In the genomic region with DNA sequence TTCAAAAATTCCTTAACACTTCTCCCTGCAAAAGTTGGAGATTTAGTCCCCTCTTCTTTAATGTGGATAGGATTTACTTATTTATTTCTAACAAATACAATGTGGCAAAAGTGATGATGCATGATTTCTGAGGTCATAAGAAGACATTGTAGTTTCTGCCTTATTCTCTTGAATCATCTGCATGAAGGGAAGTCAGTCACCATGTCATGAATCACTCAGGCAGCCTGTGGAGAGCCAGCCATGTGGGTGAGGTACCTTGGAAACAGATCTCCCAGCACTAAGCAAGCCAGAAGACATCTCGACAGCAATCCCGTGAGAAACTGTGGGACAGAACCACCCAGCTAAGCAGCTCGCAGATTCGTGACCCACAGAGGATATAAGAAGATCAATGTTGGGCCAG, we compare ENCODE assay signal across 1 cellular context.
TF ChIP-seq lines count a peak whose summit lies in the region.

No MANE protein-coding gene starts in this region.

TF ChIP-seq in K562, 482 proteins besides CTCF, POLR2A, EP300 and RAD21 (continued from another document):
- TF ChIP-seq, protein P1, sequence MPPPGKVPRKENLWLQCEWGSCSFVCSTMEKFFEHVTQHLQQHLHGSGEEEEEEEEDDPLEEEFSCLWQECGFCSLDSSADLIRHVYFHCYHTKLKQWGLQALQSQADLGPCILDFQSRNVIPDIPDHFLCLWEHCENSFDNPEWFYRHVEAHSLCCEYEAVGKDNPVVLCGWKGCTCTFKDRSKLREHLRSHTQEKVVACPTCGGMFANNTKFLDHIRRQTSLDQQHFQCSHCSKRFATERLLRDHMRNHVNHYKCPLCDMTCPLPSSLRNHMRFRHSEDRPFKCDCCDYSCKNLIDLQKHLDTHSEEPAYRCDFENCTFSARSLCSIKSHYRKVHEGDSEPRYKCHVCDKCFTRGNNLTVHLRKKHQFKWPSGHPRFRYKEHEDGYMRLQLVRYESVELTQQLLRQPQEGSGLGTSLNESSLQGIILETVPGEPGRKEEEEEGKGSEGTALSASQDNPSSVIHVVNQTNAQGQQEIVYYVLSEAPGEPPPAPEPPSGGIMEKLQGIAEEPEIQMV (tag; conservative IDR thresholded peaks at IDR 0.05; ENCODE audit: low read depth): no peak
- TF ChIP-seq MEIS2 (IDR thresholded peaks at IDR 0.05; ENCODE audit: partially characterized antibody): peak; percentile 48
- no peak for TF ChIP-seq TEAD2 (tag; IDR thresholded peaks at IDR 0.05)
- TF ChIP-seq, protein P2, sequence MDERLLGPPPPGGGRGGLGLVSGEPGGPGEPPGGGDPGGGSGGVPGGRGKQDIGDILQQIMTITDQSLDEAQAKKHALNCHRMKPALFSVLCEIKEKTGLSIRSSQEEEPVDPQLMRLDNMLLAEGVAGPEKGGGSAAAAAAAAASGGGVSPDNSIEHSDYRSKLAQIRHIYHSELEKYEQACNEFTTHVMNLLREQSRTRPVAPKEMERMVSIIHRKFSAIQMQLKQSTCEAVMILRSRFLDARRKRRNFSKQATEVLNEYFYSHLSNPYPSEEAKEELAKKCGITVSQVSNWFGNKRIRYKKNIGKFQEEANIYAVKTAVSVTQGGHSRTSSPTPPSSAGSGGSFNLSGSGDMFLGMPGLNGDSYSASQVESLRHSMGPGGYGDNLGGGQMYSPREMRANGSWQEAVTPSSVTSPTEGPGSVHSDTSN (CRISPR knock-in tag; IDR thresholded peaks at IDR 0.05; ENCODE audit: low read depth): no peak
- TF ChIP-seq, protein P2 (tag; conservative IDR thresholded peaks at IDR 0.05; ENCODE audit: low read depth): 0 out of 2 replicates have a peak, but pooled peaks have one; percentile 24
- TF ChIP-seq, protein P3, sequence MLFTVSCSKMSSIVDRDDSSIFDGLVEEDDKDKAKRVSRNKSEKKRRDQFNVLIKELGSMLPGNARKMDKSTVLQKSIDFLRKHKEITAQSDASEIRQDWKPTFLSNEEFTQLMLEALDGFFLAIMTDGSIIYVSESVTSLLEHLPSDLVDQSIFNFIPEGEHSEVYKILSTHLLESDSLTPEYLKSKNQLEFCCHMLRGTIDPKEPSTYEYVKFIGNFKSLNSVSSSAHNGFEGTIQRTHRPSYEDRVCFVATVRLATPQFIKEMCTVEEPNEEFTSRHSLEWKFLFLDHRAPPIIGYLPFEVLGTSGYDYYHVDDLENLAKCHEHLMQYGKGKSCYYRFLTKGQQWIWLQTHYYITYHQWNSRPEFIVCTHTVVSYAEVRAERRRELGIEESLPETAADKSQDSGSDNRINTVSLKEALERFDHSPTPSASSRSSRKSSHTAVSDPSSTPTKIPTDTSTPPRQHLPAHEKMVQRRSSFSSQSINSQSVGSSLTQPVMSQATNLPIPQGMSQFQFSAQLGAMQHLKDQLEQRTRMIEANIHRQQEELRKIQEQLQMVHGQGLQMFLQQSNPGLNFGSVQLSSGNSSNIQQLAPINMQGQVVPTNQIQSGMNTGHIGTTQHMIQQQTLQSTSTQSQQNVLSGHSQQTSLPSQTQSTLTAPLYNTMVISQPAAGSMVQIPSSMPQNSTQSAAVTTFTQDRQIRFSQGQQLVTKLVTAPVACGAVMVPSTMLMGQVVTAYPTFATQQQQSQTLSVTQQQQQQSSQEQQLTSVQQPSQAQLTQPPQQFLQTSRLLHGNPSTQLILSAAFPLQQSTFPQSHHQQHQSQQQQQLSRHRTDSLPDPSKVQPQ (CRISPR knock-in tag; IDR thresholded peaks at IDR 0.05; ENCODE audit: borderline replicate concordance): no peak
- no peak for TF ChIP-seq NFIC (IDR thresholded peaks at IDR 0.05)
- no peak for TF ChIP-seq GTF2E2 (tag; IDR thresholded peaks at IDR 0.05)
- TF ChIP-seq FOXA3 (CRISPR knock-in tag; conservative IDR thresholded peaks at IDR 0.05 in 1 of 2, IDR thresholded peaks at IDR 0.05 in 1 of 2): no peak
- TF ChIP-seq NFE2L1 (tag; IDR thresholded peaks at IDR 0.05; ENCODE audit: borderline replicate concordance, low read depth): no peak
- no peak for TF ChIP-seq RHOXF2B (CRISPR knock-in tag; conservative IDR thresholded peaks at IDR 0.05)
- TF ChIP-seq PHF8 (IDR thresholded peaks at IDR 0.05; ENCODE audit: borderline replicate concordance, low read length): no peak
- TF ChIP-seq, protein P4, sequence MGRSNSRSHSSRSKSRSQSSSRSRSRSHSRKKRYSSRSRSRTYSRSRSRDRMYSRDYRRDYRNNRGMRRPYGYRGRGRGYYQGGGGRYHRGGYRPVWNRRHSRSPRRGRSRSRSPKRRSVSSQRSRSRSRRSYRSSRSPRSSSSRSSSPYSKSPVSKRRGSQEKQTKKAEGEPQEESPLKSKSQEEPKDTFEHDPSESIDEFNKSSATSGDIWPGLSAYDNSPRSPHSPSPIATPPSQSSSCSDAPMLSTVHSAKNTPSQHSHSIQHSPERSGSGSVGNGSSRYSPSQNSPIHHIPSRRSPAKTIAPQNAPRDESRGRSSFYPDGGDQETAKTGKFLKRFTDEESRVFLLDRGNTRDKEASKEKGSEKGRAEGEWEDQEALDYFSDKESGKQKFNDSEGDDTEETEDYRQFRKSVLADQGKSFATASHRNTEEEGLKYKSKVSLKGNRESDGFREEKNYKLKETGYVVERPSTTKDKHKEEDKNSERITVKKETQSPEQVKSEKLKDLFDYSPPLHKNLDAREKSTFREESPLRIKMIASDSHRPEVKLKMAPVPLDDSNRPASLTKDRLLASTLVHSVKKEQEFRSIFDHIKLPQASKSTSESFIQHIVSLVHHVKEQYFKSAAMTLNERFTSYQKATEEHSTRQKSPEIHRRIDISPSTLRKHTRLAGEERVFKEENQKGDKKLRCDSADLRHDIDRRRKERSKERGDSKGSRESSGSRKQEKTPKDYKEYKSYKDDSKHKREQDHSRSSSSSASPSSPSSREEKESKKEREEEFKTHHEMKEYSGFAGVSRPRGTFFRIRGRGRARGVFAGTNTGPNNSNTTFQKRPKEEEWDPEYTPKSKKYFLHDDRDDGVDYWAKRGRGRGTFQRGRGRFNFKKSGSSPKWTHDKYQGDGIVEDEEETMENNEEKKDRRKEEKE (IDR thresholded peaks at IDR 0.05; ENCODE audit: borderline replicate concordance in 1 of 2, control insufficient read depth in 1 of 2, low read depth in 2 of 2, low read length in 1 of 2): no peak
- TF ChIP-seq ZNF316 (IDR thresholded peaks at IDR 0.05): peak; percentile 74
- TF ChIP-seq FOSL1 (tag; conservative IDR thresholded peaks at IDR 0.05): no peak
- no peak for TF ChIP-seq PTTG1 (tag; IDR thresholded peaks at IDR 0.05; ENCODE audit: low read depth)
- TF ChIP-seq ESRRA (IDR thresholded peaks at IDR 0.05; ENCODE audit: borderline replicate concordance, low read depth): no peak
- no peak for TF ChIP-seq HIVEP1 (CRISPR knock-in tag; IDR thresholded peaks at IDR 0.05)
- TF ChIP-seq CTBP1 (IDR thresholded peaks at IDR 0.05; ENCODE audit: borderline replicate concordance): no peak
- TF ChIP-seq ZNF79 (CRISPR knock-in tag; IDR thresholded peaks at IDR 0.05; ENCODE audit: low read depth): no peak
- TF ChIP-seq C11orf30 (IDR thresholded peaks at IDR 0.05; ENCODE audit: low read depth): peak; percentile 41; the same call in 1 of the 2 replicates
- no peak for TF ChIP-seq ELF2 (CRISPR knock-in tag; IDR thresholded peaks at IDR 0.05)
- no peak for TF ChIP-seq ARHGAP35 (IDR thresholded peaks at IDR 0.05; ENCODE audit: partially characterized antibody)
- TF ChIP-seq EHMT2 (IDR thresholded peaks at IDR 0.05): no peak
- no peak for TF ChIP-seq TGIF2 (CRISPR knock-in tag; IDR thresholded peaks at IDR 0.05)
- TF ChIP-seq ERF (CRISPR knock-in tag; IDR thresholded peaks at IDR 0.05): no peak
- TF ChIP-seq, protein P5, sequence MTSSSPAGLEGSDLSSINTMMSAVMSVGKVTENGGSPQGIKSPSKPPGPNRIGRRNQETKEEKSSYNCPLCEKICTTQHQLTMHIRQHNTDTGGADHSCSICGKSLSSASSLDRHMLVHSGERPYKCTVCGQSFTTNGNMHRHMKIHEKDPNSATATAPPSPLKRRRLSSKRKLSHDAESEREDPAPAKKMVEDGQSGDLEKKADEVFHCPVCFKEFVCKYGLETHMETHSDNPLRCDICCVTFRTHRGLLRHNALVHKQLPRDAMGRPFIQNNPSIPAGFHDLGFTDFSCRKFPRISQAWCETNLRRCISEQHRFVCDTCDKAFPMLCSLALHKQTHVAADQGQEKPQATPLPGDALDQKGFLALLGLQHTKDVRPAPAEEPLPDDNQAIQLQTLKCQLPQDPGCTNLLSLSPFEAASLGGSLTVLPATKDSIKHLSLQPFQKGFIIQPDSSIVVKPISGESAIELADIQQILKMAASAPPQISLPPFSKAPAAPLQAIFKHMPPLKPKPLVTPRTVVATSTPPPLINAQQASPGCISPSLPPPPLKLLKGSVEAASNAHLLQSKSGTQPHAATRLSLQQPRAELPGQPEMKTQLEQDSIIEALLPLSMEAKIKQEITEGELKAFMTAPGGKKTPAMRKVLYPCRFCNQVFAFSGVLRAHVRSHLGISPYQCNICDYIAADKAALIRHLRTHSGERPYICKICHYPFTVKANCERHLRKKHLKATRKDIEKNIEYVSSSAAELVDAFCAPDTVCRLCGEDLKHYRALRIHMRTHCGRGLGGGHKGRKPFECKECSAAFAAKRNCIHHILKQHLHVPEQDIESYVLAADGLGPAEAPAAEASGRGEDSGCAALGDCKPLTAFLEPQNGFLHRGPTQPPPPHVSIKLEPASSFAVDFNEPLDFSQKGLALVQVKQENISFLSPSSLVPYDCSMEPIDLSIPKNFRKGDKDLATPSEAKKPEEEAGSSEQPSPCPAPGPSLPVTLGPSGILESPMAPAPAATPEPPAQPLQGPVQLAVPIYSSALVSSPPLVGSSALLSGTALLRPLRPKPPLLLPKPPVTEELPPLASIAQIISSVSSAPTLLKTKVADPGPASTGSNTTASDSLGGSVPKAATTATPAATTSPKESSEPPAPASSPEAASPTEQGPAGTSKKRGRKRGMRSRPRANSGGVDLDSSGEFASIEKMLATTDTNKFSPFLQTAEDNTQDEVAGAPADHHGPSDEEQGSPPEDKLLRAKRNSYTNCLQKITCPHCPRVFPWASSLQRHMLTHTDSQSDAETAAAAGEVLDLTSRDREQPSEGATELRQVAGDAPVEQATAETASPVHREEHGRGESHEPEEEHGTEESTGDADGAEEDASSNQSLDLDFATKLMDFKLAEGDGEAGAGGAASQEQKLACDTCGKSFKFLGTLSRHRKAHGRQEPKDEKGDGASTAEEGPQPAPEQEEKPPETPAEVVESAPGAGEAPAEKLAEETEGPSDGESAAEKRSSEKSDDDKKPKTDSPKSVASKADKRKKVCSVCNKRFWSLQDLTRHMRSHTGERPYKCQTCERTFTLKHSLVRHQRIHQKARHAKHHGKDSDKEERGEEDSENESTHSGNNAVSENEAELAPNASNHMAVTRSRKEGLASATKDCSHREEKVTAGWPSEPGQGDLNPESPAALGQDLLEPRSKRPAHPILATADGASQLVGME (CRISPR knock-in tag; IDR thresholded peaks at IDR 0.05): no peak
- TF ChIP-seq SNIP1 (IDR thresholded peaks at IDR 0.05; ENCODE audit: low read depth): no peak
- TF ChIP-seq CREBBP (IDR thresholded peaks at IDR 0.05; ENCODE audit: low read depth, low read length): no peak
